14 cellular contexts compared by ENCODE assay signal in the genomic region with DNA sequence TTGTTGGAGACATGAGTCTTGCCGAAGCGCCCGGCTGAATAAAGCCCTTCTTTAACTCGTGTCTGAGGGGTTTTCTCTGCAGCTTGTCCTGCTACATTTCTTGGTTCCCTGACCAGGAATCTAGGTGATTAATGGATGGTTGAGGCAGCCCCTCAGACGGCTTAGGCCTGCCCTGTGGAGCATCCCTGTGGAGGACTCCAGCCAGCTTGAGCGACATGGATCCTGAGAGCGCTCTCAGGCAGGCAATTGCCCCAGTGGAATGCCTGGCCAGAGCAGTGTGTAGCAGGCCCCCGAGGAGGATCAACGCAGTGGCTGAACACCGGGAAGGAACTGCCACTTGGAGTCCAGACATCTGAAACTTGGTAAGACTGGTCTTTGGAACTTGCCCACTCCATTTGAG.
"Had no signal": no experiment of that assay in that cellular context is flagged by ENCODE, and none has a peak within 500 bp of the region (broad histone marks: within the 10 kb centered on the region; RNA-seq: fewer than 3 reads in every experiment).

No MANE protein-coding gene starts in this region.

- H3K36me3 ChIP-seq: cardiac muscle cell had no signal

- DNase-seq: activated CD4-positive, alpha-beta T cell treated with anti-CD3 and anti-CD28 coated beads for 1 hour; activated CD4-positive, alpha-beta T cell treated with anti-CD3 and anti-CD28 coated beads, Interleukin-2, amount 50 U/mL, for 4 hours; activated gamma-delta T cell; activated T-cell treated with anti-CD3 and anti-CD28 coated beads, Interleukin-2, amount 50 U/mL, for 4 hours; adrenal gland; left ventricle myocardium inferior; mucosa of descending colon; naive thymus-derived CD4-positive, alpha-beta T cell; spleen had no signal

- H3K4me2 ChIP-seq: hepatocyte had no signal

- ATAC-seq: mucosa of descending colon; naive thymus-derived CD4-positive, alpha-beta T cell; sciatic nerve had no signal

- H3K4me3 ChIP-seq: adrenal gland, cardiac muscle cell, hepatocyte, left ventricle myocardium inferior, mucosa of descending colon, SK-N-MC, spleen had no signal

- H3K4me3 Mint-ChIP-seq: activated T-cell treated with anti-CD3 and anti-CD28 coated beads, Interleukin-2, amount 50 U/mL, for 4 hours; naive thymus-derived CD4-positive, alpha-beta T cell had no signal

- H3K27me3 ChIP-seq: adrenal gland, cardiac muscle cell, hepatocyte, spleen had no signal

- H2AFZ ChIP-seq: hepatocyte had no signal

- H3K27me3 Mint-ChIP-seq: naive thymus-derived CD4-positive, alpha-beta T cell had no signal

- H3K9me3 Mint-ChIP-seq: activated T-cell treated with anti-CD3 and anti-CD28 coated beads, Interleukin-2, amount 50 U/mL, for 4 hours; naive thymus-derived CD4-positive, alpha-beta T cell had no signal

- H3K27ac ChIP-seq: adrenal gland, cardiac muscle cell, hepatocyte, left ventricle myocardium inferior, SK-N-MC, VCaP had no signal

- H3K9me3 ChIP-seq: adrenal gland, left ventricle myocardium inferior, mucosa of descending colon, spleen had no signal
